10 cellular contexts compared by ENCODE assay signal in genomic region chr9:69181908-69182353, GRCh38. TPM values are rescaled to one million over a fixed set of nuclear protein-coding genes. Genes with fewer than 3 reads are reported as not detected.
DNase-seq lines count a peak whose midpoint lies in the region; ATAC-seq and TF ChIP-seq lines count a peak whose summit lies in the region.
"Had no signal": no experiment of that assay in that cellular context is flagged by ENCODE, and none has a peak within 500 bp of the region (broad histone marks: within the 10 kb centered on the region; RNA-seq: fewer than 3 reads in every experiment).

No MANE protein-coding gene starts in this region.

- H3K4me3 ChIP-seq in rectal smooth muscle tissue (ENCODE audit: low read length) (no peak overlapping the region), lower leg skin (ENCODE audit: low read depth, poor library complexity, severe bottlenecking) (no peak overlapping the region), Karpas-422 (ENCODE audit: low read length) (no peak overlapping the region)

- H4K20me1 ChIP-seq in Karpas-422 (ENCODE audit: insufficient read depth, low read depth, low read length): no peaks in the 10 kb centered on the region

- no peak overlapping the region for H3K9ac ChIP-seq in rectal smooth muscle tissue (ENCODE audit: low read length)
- no peak overlapping the region for H3K9ac ChIP-seq in Karpas-422 (ENCODE audit: low read length)

- no peaks in the 10 kb centered on the region for H3K9me3 ChIP-seq in T-helper 17 cell (ENCODE audit: control insufficient read depth, low read length, poor library complexity, severe bottlenecking)
- H3K9me3 ChIP-seq in Karpas-422 (ENCODE audit: low read length): no peaks in the 10 kb centered on the region

- WGBS in lower leg skin, 2 donors: 48 to 56% methylated on average over 4 of the region's 4 CpGs

- no peak overlapping the region for H2AFZ ChIP-seq in Karpas-422 (ENCODE audit: low read length)

- peaks cover 75% of the 10 kb centered on the region for H3K4me1 Mint-ChIP-seq in HFFc6 (ENCODE audit: low read depth)
- peaks cover 29% of the 10 kb centered on the region for H3K4me1 Mint-ChIP-seq in T-helper 17 cell

- peak overlapping the region; percentile 68 for H3K4me3 Mint-ChIP-seq in HFFc6
- peak overlapping the region; percentile 43 for H3K4me3 Mint-ChIP-seq in T-helper 17 cell
- H3K4me3 Mint-ChIP-seq: activated T-cell treated with anti-CD3 and anti-CD28 coated beads, Interleukin-2, amount 50 U/mL, for 24 hours had no signal

- DNase-seq in HFFc6 (no peak), T-helper 17 cell (no peak), head of caudate nucleus (peak in 41 of 42 donors; percentile 28 to 82 (median 59)), middle frontal gyrus (ENCODE audit: extremely low spot score, low spot score) (no peak), lower leg skin (ENCODE audit: low spot score in 2 of 2) (no peak), Karpas-422 (no peak)
- DNase-seq: activated T-cell treated with anti-CD3 and anti-CD28 coated beads, Interleukin-2, amount 50 U/mL, for 24 hours; DND-41 had no signal

- H3K27ac ChIP-seq in rectal smooth muscle tissue (ENCODE audit: low read depth, low read length) (peak overlapping the region; percentile 0), Karpas-422 (ENCODE audit: low read length) (no peak overlapping the region)

- TF ChIP-seq CTCF in HFFc6 (IDR thresholded peaks at IDR 0.05): no peak
- TF ChIP-seq CTCF in lower leg skin (IDR thresholded peaks at IDR 0.05): no peak

- no peaks in the 10 kb centered on the region for H3K36me3 ChIP-seq in rectal smooth muscle tissue (ENCODE audit: control insufficient read depth, insufficient read depth, low read length)
- no peaks in the 10 kb centered on the region for H3K36me3 ChIP-seq in Karpas-422 (ENCODE audit: insufficient read depth, low read length)

- H3K79me2 ChIP-seq in Karpas-422 (ENCODE audit: low read length): no peaks in the 10 kb centered on the region

- no peaks in the 10 kb centered on the region for H3K9me2 ChIP-seq in Karpas-422 (replicated peaks; ENCODE audit: insufficient read depth, low read length)

- H3K27me3 ChIP-seq in rectal smooth muscle tissue (ENCODE audit: control insufficient read depth, insufficient read depth, low read length) (no peaks in the 10 kb centered on the region), Karpas-422 (ENCODE audit: low read length) (no peaks in the 10 kb centered on the region)

- H3K9me3 Mint-ChIP-seq in HFFc6: no peaks in the 10 kb centered on the region
- H3K9me3 Mint-ChIP-seq: activated T-cell treated with anti-CD3 and anti-CD28 coated beads, Interleukin-2, amount 50 U/mL, for 24 hours had no signal

- ATAC-seq in T-helper 17 cell: no peak
- no peak for ATAC-seq in GM21526 (IDR thresholded peaks at IDR 0.05; ENCODE audit: low FRiP score, unreplicated experiment)

- H3K36me3 Mint-ChIP-seq in HFFc6 (ENCODE audit: low read depth) (peaks cover 13% of the 10 kb centered on the region), T-helper 17 cell (ENCODE audit: low read depth) (no peaks in the 10 kb centered on the region)

- H3K27me3 Mint-ChIP-seq in HFFc6 (ENCODE audit: insufficient read depth): peaks cover 2% of the 10 kb centered on the region; the same call in 1 of the 2 replicates
- no peaks in the 10 kb centered on the region for H3K27me3 Mint-ChIP-seq in T-helper 17 cell

- TF ChIP-seq POLR2A in lower leg skin (IDR thresholded peaks at IDR 0.05): no peak

- intact Hi-C loops in head of caudate nucleus (cut with DNase I) (loop anchor here (5.0 kb wide), 1 partner anchor 145 kb away; the partner anchor contains the start of gene FXN), lower leg skin (cut with DNase I; ENCODE audit: low total_unique reads) (loop anchor here (10.0 kb wide), 1 partner anchor 107 kb away; no protein-coding TSS in a partner anchor)

- H3K4me1 ChIP-seq in rectal smooth muscle tissue (ENCODE audit: control insufficient read depth, insufficient read depth, low read length) (peaks cover 11% of the 10 kb centered on the region), Karpas-422 (ENCODE audit: low read length) (no peaks in the 10 kb centered on the region)

- H3K4me2 ChIP-seq in Karpas-422 (ENCODE audit: low read depth, low read length, poor library complexity, severe bottlenecking): no peak overlapping the region

- H3K27ac Mint-ChIP-seq in HFFc6 (peak overlapping the region; percentile 87), T-helper 17 cell (peak overlapping the region; percentile 79)
- H3K27ac Mint-ChIP-seq: activated T-cell treated with anti-CD3 and anti-CD28 coated beads, Interleukin-2, amount 50 U/mL, for 24 hours had no signal

RNA-seq across cellular contexts. Expression of gene TJP2, which starts 7.9 kb away (rescaled TPM):
- total RNA-seq in HFFc6 (2021; fragmentation: NEBNext Ultra II Directional; extraction: Animal tissue kit (Norgen Biotek cat#: 25700)): 10 to 100 TPM; 25.3 to 50.4 (median 45.4) TPM
- total RNA-seq in T-helper 17 cell: 10 to 100 TPM; 21.1 to 30.2 TPM
- 100 to 1,000 TPM; 137 to 191 (median 167) TPM for total RNA-seq in lower leg skin
- total RNA-seq in Karpas-422 (2014; rRNA removed; shearing (Covaris generic); ENCODE audit: low replicate concordance): 2.3 and 4.0 TPM in 2 replicates

Comparison
In these comparisons a context has a peak if more than half of its experiments do, and no peak if none do; other contexts are left out.
1. DNase-seq: peak in head of caudate nucleus (41 of 42); none in HFFc6 (single experiment), T-helper 17 cell (0 of 3), middle frontal gyrus (single experiment), lower leg skin (0 of 2) and Karpas-422 (single experiment).